10 cellular contexts compared by ENCODE assay signal in the genomic region with DNA sequence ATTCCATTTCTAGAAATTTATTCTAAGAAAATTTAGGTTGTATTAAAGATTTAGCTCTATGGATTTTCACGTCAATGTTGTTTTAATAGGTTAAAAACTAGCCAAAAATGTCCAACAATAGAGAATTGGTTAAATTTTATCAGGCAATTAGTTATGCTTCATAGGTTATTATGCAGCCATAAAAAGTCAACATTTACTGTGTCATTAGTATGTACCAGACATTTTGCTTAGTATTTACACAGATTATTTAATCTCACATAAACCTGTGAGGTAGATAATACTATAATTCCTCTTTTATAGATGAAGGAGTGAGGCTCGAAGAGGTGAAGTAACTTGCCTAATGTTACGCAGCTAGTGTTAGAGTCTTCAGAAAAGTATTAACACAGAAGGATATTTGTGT. TPM values are rescaled to one million over a fixed set of nuclear protein-coding genes. Genes with fewer than 3 reads are reported as not detected.
DNase-seq lines count a peak whose midpoint lies in the region; ATAC-seq and TF ChIP-seq lines count a peak whose summit lies in the region.
"Had no signal": no experiment of that assay in that cellular context is flagged by ENCODE, and none has a peak within 500 bp of the region (broad histone marks: within the 10 kb centered on the region; RNA-seq: fewer than 3 reads in every experiment).

No MANE protein-coding gene starts in this region.

- H3K79me2 ChIP-seq in Karpas-422 (ENCODE audit: low read length) (peaks cover 76% of the 10 kb centered on the region), neural cell (replicated peaks; ENCODE audit: insufficient read depth, low read length) (peaks cover 53% of the 10 kb centered on the region), trophoblast cell (ENCODE audit: control insufficient read depth, insufficient read depth, low read length, poor library complexity) (peaks cover 13% of the 10 kb centered on the region)

- H3K36me3 ChIP-seq in Karpas-422 (ENCODE audit: insufficient read depth, low read length) (no peaks in the 10 kb centered on the region), duodenal mucosa (ENCODE audit: control insufficient read depth in 1 of 2, insufficient read depth in 2 of 2, low read length in 2 of 2) (no peaks in the 10 kb centered on the region), neural cell (ENCODE audit: insufficient read depth, low read length) (no peaks in the 10 kb centered on the region), trophoblast cell (ENCODE audit: control insufficient read depth in 1 of 2, insufficient read depth in 2 of 2, low read length in 2 of 2) (no peaks in the 10 kb centered on the region)

- peak overlapping the region; percentile 89 for H3K4me3 Mint-ChIP-seq in CD4-positive, alpha-beta T cell

- intact Hi-C loops in CD4-positive, alpha-beta T cell (cut with DNase I, micrococcal nuclease) = no loop called here

- H2AFZ ChIP-seq in Karpas-422 (ENCODE audit: low read length) (no peak overlapping the region), neural cell (ENCODE audit: low read depth, low read length) (no peak overlapping the region), trophoblast cell (ENCODE audit: insufficient read depth, low read length, poor library complexity) (no peak overlapping the region)

- H3K27me3 Mint-ChIP-seq in CD4-positive, alpha-beta T cell = no peaks in the 10 kb centered on the region

- peak overlapping the region; percentile 87 for H3K27ac Mint-ChIP-seq in CD4-positive, alpha-beta T cell

- H3K27me3 ChIP-seq in CD4-positive, alpha-beta T cell (ENCODE audit: control insufficient read depth, insufficient read depth, low read length) = no peaks in the 10 kb centered on the region
- H3K27me3 ChIP-seq in Karpas-422 (ENCODE audit: low read length) (no peaks in the 10 kb centered on the region), duodenal mucosa (ENCODE audit: control insufficient read depth in 1 of 2, insufficient read depth in 2 of 2, low read length in 2 of 2) (no peaks in the 10 kb centered on the region), neural cell (ENCODE audit: insufficient read depth, low read depth, low read length) (no peaks in the 10 kb centered on the region), trophoblast cell (ENCODE audit: insufficient read depth, low read length) (no peaks in the 10 kb centered on the region)
- H3K27me3 ChIP-seq: SJSA1 had no signal

- no peak for ATAC-seq in CD4-positive, alpha-beta T cell (ENCODE audit: poor library complexity)
- ATAC-seq in GM18907 (IDR thresholded peaks at IDR 0.05; ENCODE audit: unreplicated experiment) = no peak

- H3K4me1 ChIP-seq in Karpas-422 (ENCODE audit: low read length) (peaks cover 75% of the 10 kb centered on the region), duodenal mucosa (ENCODE audit: control insufficient read depth in 1 of 2, insufficient read depth in 2 of 2, low read length in 2 of 2) (peaks cover 49 to 51% of the 10 kb centered on the region in 2 donors), trophoblast cell (ENCODE audit: control insufficient read depth in 1 of 2, insufficient read depth in 2 of 2, low read length in 2 of 2) (peaks cover 2 to 5% of the 10 kb centered on the region in 2 experiments)

- CTCF ChIA-PET in CD4-positive, alpha-beta T cell (lab: Charles Lee) = no interaction called here

- H3K4me1 Mint-ChIP-seq in CD4-positive, alpha-beta T cell (ENCODE audit: low read depth) = peaks cover 71% of the 10 kb centered on the region

- TF ChIP-seq EP300 in neural cell (conservative IDR thresholded peaks at IDR 0.05; ENCODE audit: poor library complexity, severe bottlenecking) = no peak

- no peaks in the 10 kb centered on the region for H3K9me3 Mint-ChIP-seq in CD4-positive, alpha-beta T cell

- H4K20me1 ChIP-seq in Karpas-422 (ENCODE audit: insufficient read depth, low read depth, low read length) (no peaks in the 10 kb centered on the region; the same call in 1 of the 2 replicates), neural cell (ENCODE audit: insufficient read depth) (no peaks in the 10 kb centered on the region)

- peak overlapping the region; percentile 89 for H3K4me2 ChIP-seq in Karpas-422 (ENCODE audit: low read depth, low read length, poor library complexity, severe bottlenecking)
- H3K4me2 ChIP-seq in neural cell (ENCODE audit: low read length) = peak overlapping the region; percentile 65
- no peak overlapping the region for H3K4me2 ChIP-seq in trophoblast cell (ENCODE audit: low read length)

- peak overlapping the region; percentile 91 for H3K9ac ChIP-seq in Karpas-422 (ENCODE audit: low read length)
- peak overlapping the region; percentile 85 to 88 for H3K9ac ChIP-seq in duodenal mucosa (ENCODE audit: low read depth in 1 of 2, low read length in 2 of 2)
- peak overlapping the region; percentile 94 for H3K9ac ChIP-seq in neural cell (ENCODE audit: low read length)
- H3K9ac ChIP-seq in trophoblast cell (ENCODE audit: low read length) = no peak overlapping the region

- POLR2A ChIA-PET in CD4-positive, alpha-beta T cell (lab: Charles Lee) = no interaction called here

- H3K14ac ChIP-seq in trophoblast cell (ENCODE audit: low read length) = no peak overlapping the region

- H3K27ac ChIP-seq in CD4-positive, alpha-beta T cell (ENCODE audit: low read depth, low read length) = no peak overlapping the region
- H3K27ac ChIP-seq in Karpas-422 (ENCODE audit: low read length) (no peak overlapping the region), duodenal mucosa (ENCODE audit: low read depth, low read length) (no peak overlapping the region), neural cell (ENCODE audit: low read length) (no peak overlapping the region), trophoblast cell (ENCODE audit: low read depth, low read length) (no peak overlapping the region)
- H3K27ac ChIP-seq: SJSA1 had no signal

- peaks cover 34% of the 10 kb centered on the region for H3K36me3 Mint-ChIP-seq in CD4-positive, alpha-beta T cell (ENCODE audit: low read depth)

- no peak overlapping the region for H2BK12ac ChIP-seq in trophoblast cell (ENCODE audit: low read length)

- no peak overlapping the region for H3K4ac ChIP-seq in trophoblast cell (ENCODE audit: low read depth, low read length)

- H2BK120ac ChIP-seq in trophoblast cell (ENCODE audit: insufficient read depth, low read length, poor library complexity) = no peak overlapping the region

- no peak overlapping the region for H3K23ac ChIP-seq in trophoblast cell (ENCODE audit: low read length)

- H4K91ac ChIP-seq in trophoblast cell (ENCODE audit: low read depth, low read length) = no peak overlapping the region

- H2AK5ac ChIP-seq in trophoblast cell (ENCODE audit: low read length) = no peak overlapping the region

- no peak overlapping the region for H4K12ac ChIP-seq in trophoblast cell (ENCODE audit: low read depth, low read length)

- DNase-seq in CD4-positive, alpha-beta T cell = no peak
- DNase-seq in Karpas-422 = no peak
- no peak for DNase-seq in iPS-NIHi11 (ENCODE audit: low spot score)
- no peak for DNase-seq in NCI-H345 treated with DMSO at 0.1 percent for 48 hours (lab: John Stamatoyannopoulos, UW; ENCODE audit: unreplicated experiment)
- no peak for DNase-seq in trophoblast cell
- DNase-seq: activated naive CD4-positive, alpha-beta T cell treated with anti-CD3 and anti-CD28 coated beads, Interleukin-2, amount 50 U/mL, for 16 hours had no signal

- peak overlapping the region; percentile 97 for H3K4me3 ChIP-seq in Karpas-422 (ENCODE audit: low read length)
- peak overlapping the region; percentile 83 to 96 for H3K4me3 ChIP-seq in duodenal mucosa (ENCODE audit: low read depth in 1 of 2, low read length in 2 of 2)
- H3K4me3 ChIP-seq in neural cell (ENCODE audit: low read length) = peak overlapping the region; percentile 91
- no peak overlapping the region for H3K4me3 ChIP-seq in trophoblast cell (ENCODE audit: low read depth, low read length)

- no CpG with 5 or more reads among the region's 3 CpGs for WGBS in trophoblast cell (ENCODE audit: extremely low coverage, insufficient coverage, insufficient read length)

- H3K9me3 ChIP-seq in CD4-positive, alpha-beta T cell (ENCODE audit: control insufficient read depth, low read length) = no peaks in the 10 kb centered on the region
- no peaks in the 10 kb centered on the region for H3K9me3 ChIP-seq in Karpas-422 (ENCODE audit: low read length)
- H3K9me3 ChIP-seq in duodenal mucosa (ENCODE audit: control insufficient read depth in 1 of 2, low read length in 2 of 2) = no peaks in the 10 kb centered on the region
- no peaks in the 10 kb centered on the region for H3K9me3 ChIP-seq in neural cell (ENCODE audit: low read length)
- no peaks in the 10 kb centered on the region for H3K9me3 ChIP-seq in trophoblast cell (ENCODE audit: insufficient read depth, low read depth, low read length)
- H3K9me3 ChIP-seq: SJSA1 had no signal

- no peak for TF ChIP-seq RAD21 in neural cell (conservative IDR thresholded peaks at IDR 0.05)

- no peak overlapping the region for H3K18ac ChIP-seq in trophoblast cell (ENCODE audit: low read length)

- peaks cover 13% of the 10 kb centered on the region for H3K79me1 ChIP-seq in trophoblast cell (ENCODE audit: low read length)

- no peaks in the 10 kb centered on the region for H3F3A ChIP-seq in neural cell (ENCODE audit: insufficient read depth, low read length, poor library complexity, severe bottlenecking)

- no peak overlapping the region for H4K8ac ChIP-seq in trophoblast cell (ENCODE audit: low read depth, low read length)

- H3K9me2 ChIP-seq in Karpas-422 (replicated peaks; ENCODE audit: insufficient read depth, low read length) (no peaks in the 10 kb centered on the region), neural cell (ENCODE audit: insufficient read depth, low read length) (no peaks in the 10 kb centered on the region)

- no peak overlapping the region for H2BK5ac ChIP-seq in trophoblast cell (ENCODE audit: low read depth, low read length, poor library complexity)

- no peak for TF ChIP-seq CTCF in CD4-positive, alpha-beta T cell (IDR thresholded peaks at IDR 0.05)
- TF ChIP-seq CTCF in neural cell (IDR thresholded peaks at IDR 0.05; ENCODE audit: poor library complexity, severe bottlenecking) = no peak

RNA-seq across cellular contexts. Expression of a gene that starts 1.9 kb away (rescaled TPM):
- total RNA-seq in CD4-positive, alpha-beta T cell = 10 to 100 TPM; 50.2 TPM
- 30.9 and 33.7 TPM in 2 replicates for total RNA-seq in Karpas-422 (2014; rRNA removed; shearing (Covaris generic); ENCODE audit: low replicate concordance)
- 21.8 and 22.9 TPM in 2 replicates for polyA plus RNA-seq in neural cell
- 64.0 and 106 TPM in 2 replicates for polyA minus RNA-seq in neural cell
- polyA plus RNA-seq in trophoblast cell (2013) = 115 TPM in 2 replicates
